Comparison of ENCODE assay signal across 1 cellular context in genomic region chr6:35342258-35343091, GRCh38.
TF ChIP-seq lines count a peak whose summit lies in the region.

Gene PPARD (plus strand): TSS chr6:35342558. CDS start chr6:35411088, 68,530 bp downstream.

TF ChIP-seq in H1, 55 proteins besides CTCF, POLR2A, EP300 and RAD21 (continued from another document):
- TF ChIP-seq CHD7 (IDR thresholded peaks at IDR 0.05; ENCODE audit: insufficient replicate concordance, low read length) (no peak), JUND (IDR thresholded peaks at IDR 0.05; ENCODE audit: low read length) (0 out of 2 replicates have a peak, but pooled peaks have one; percentile 8), TAF1 (IDR thresholded peaks at IDR 0.05; ENCODE audit: low read depth, low read length) (peak; percentile 76; the same call in 1 of the 2 replicates), SP4 (IDR thresholded peaks at IDR 0.05; ENCODE audit: low read length) (0 out of 2 replicates have a peak, but pooled peaks have one; percentile 35), RBBP5 (IDR thresholded peaks at IDR 0.05; ENCODE audit: borderline replicate concordance, low read depth, low read length) (0 out of 2 replicates have a peak, but pooled peaks have one; percentile 66), ASH2L (IDR thresholded peaks at IDR 0.05; ENCODE audit: low read length) (peak; percentile 39), CBX8 (IDR thresholded peaks at IDR 0.05; ENCODE audit: borderline replicate concordance, low read depth, low read length) (no peak), KDM4A (IDR thresholded peaks at IDR 0.05; ENCODE audit: low read depth, low read length, severe bottlenecking) (peak; percentile 88), SIN3A (conservative IDR thresholded peaks at IDR 0.05 in 1 of 2, IDR thresholded peaks at IDR 0.05 in 1 of 2; ENCODE audit: low read depth in 1 of 2, low read length in 2 of 2) (peak in 1 of 2 experiments; percentile 81; a peak in 2 of 4 replicates), POLR2AphosphoS5 (IDR thresholded peaks at IDR 0.05; ENCODE audit: low read depth, low read length) (no peak), EGR1 (IDR thresholded peaks at IDR 0.05; ENCODE audit: borderline replicate concordance, low read depth, low read length) (peak; percentile 88; the same call in 1 of the 2 replicates), E2F6 (IDR thresholded peaks at IDR 0.05) (no peak)
TF ChIP-seq in H1: peak in this region for 13.
